Comparison of ENCODE assay signal across 2 cellular contexts in the genomic region with DNA sequence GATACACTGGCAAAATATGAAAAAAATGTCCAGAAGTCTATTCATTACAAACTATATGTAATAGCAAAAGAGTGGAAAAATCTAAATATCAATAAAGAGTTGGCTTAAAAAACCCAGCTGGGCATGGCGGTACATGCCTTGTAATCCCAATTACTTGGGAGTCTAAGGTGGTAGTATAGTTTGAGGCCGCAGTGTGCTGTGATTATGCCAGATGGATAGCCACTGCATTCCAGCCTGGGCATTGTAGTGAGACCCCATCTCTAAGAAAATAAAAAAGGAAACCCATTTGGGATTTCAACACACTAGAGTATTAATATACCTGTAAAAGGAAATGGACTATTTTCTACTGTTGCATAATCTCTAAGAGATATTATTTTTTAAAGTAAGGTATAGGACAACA.
A peak's percentile ranks its signal among the peaks of the same experiment; 100 is the strongest.
TF ChIP-seq lines count a peak whose summit lies in the region.

No MANE protein-coding gene starts in this region.

TF ChIP-seq in HepG2, 621 proteins besides CTCF, POLR2A, EP300 and RAD21:
- TF ChIP-seq ZNF333 (CRISPR knock-in tag; IDR thresholded peaks at IDR 0.05; ENCODE audit: borderline replicate concordance) (no peak), ZNF24 (IDR thresholded peaks at IDR 0.05) (no peak), ZNF121 (CRISPR knock-in tag; IDR thresholded peaks at IDR 0.05) (peak; percentile 54), ZNF704 (CRISPR knock-in tag; IDR thresholded peaks at IDR 0.05; ENCODE audit: borderline replicate concordance) (no peak), MED8 (CRISPR knock-in tag; IDR thresholded peaks at IDR 0.05; ENCODE audit: insufficient replicate concordance) (no peak)
TF ChIP-seq in HepG2: peak in this region for 1.

TF ChIP-seq in K562, 482 proteins besides CTCF, POLR2A, EP300 and RAD21:
- TF ChIP-seq KDM1A (IDR thresholded peaks at IDR 0.05): no peak
- TF ChIP-seq ZNF121 (CRISPR knock-in tag; conservative IDR thresholded peaks at IDR 0.05): 0 out of 2 replicates have a peak, but pooled peaks have one; percentile 12
- no peak for TF ChIP-seq BRF1 (IDR thresholded peaks at IDR 0.05; ENCODE audit: borderline replicate concordance, extremely low read depth, insufficient read length)
- no peak for TF ChIP-seq ARID1B (IDR thresholded peaks at IDR 0.05)
- TF ChIP-seq CHD4 (IDR thresholded peaks at IDR 0.05; ENCODE audit: insufficient read depth, insufficient replicate concordance, low read depth, low read length, poor library complexity, severe bottlenecking): no peak
